8 cellular contexts compared by ENCODE assay signal in the genomic region with DNA sequence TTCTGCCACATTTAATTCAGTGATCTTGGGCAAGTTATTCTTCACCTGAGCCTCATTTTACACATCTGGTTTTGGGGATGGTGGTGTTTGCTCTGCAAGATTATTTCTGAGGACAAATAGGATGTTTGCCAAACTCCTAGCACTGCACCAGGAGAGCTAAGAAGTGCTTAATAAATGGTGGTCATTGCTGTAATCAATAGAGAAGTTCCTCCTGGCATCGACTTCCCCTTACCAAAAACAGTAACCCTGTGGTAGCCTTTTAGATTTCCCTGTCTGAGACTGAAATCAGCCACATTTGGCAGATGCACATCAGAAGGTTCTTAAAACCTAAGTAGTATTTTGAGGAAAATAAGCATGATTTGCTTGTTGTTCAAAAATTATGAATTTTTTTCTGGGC. TPM values are rescaled to one million over a fixed set of nuclear protein-coding genes. Genes with fewer than 3 reads are reported as not detected.
DNase-seq lines count a peak whose midpoint lies in the region; ATAC-seq and TF ChIP-seq lines count a peak whose summit lies in the region.

No MANE protein-coding gene starts in this region.

- H3K36me3 ChIP-seq in left ventricle myocardium inferior = no peaks in the 10 kb centered on the region
- no peaks in the 10 kb centered on the region for H3K36me3 ChIP-seq in lower lobe of right lung
- H3K36me3 ChIP-seq in aorta (ENCODE audit: control insufficient read depth in 1 of 2, insufficient read depth in 2 of 2, low read length in 1 of 2) = no peaks in the 10 kb centered on the region

- peaks cover 81% of the 10 kb centered on the region for H3K4me1 ChIP-seq in left ventricle myocardium inferior
- H3K4me1 ChIP-seq in lower lobe of right lung = peaks cover 66% of the 10 kb centered on the region
- H3K4me1 ChIP-seq in aorta (ENCODE audit: control insufficient read depth in 1 of 2, insufficient read depth in 2 of 2, low read length in 2 of 2) = no peaks in the 10 kb centered on the region

- H3K4me3 ChIP-seq in left ventricle myocardium inferior (peak overlapping the region; percentile 97), lower lobe of right lung (peak overlapping the region; percentile 97), aorta (ENCODE audit: low read length in 2 of 2) (peak overlapping the region; percentile 79 to 89)

- peak overlapping the region; percentile 96 for H3K27ac ChIP-seq in left ventricle myocardium inferior (replicated peaks)
- H3K27ac ChIP-seq in lower lobe of right lung = peak overlapping the region; percentile 97
- no peak overlapping the region for H3K27ac ChIP-seq in aorta (ENCODE audit: low read depth in 1 of 2, low read length in 2 of 2)

- peak overlapping the region; percentile 94 to 99 for H3K27ac Mint-ChIP-seq in activated naive CD4-positive, alpha-beta T cell treated with anti-CD3 and anti-CD28 coated beads, Interleukin-2, amount 50 U/mL, for 72 hours

- DNase-seq in left ventricle myocardium inferior (no peak), left cardiac atrium (no peak), lower lobe of right lung (no peak), aorta (no peak), NCI-H524 treated with DMSO at 0.1 percent for 48 hours (lab: John Stamatoyannopoulos, UW) (no peak)
- no peak for DNase-seq in activated naive CD4-positive, alpha-beta T cell treated with anti-CD3 and anti-CD28 coated beads, Interleukin-2, amount 50 U/mL, for 72 hours (ENCODE audit: low spot score in 2 of 2)

- H3K9me3 Mint-ChIP-seq in activated naive CD4-positive, alpha-beta T cell treated with anti-CD3 and anti-CD28 coated beads, Interleukin-2, amount 50 U/mL, for 72 hours = peaks cover 0 to 4% of the 10 kb centered on the region in 2 donors

- no peaks in the 10 kb centered on the region for H3K27me3 ChIP-seq in left ventricle myocardium inferior (ENCODE audit: low read depth)
- no peaks in the 10 kb centered on the region for H3K27me3 ChIP-seq in lower lobe of right lung (ENCODE audit: low read depth)
- H3K27me3 ChIP-seq in aorta (ENCODE audit: control insufficient read depth in 1 of 2, insufficient read depth in 2 of 2, low read length in 1 of 2) = no peaks in the 10 kb centered on the region

- peaks cover 12 to 46% of the 10 kb centered on the region in 2 donors for H3K36me3 Mint-ChIP-seq in activated naive CD4-positive, alpha-beta T cell treated with anti-CD3 and anti-CD28 coated beads, Interleukin-2, amount 50 U/mL, for 72 hours

- intact Hi-C loops in left ventricle myocardium inferior (cut with micrococcal nuclease) (loop anchor here (10.0 kb wide), 1 partner anchor 207 kb away; no protein-coding TSS in a partner anchor), left cardiac atrium (cut with DNase I) (loop anchor here in 1 of 2 donors (10.0 kb wide), 2 partner anchors 217 to 283 kb away; no protein-coding TSS in a partner anchor), lower lobe of right lung (cut with DNase I) (no loop called here), aorta (cut with DNase I) (loop anchor here (5.0 to 10.0 kb wide), 3 partner anchors 186 to 283 kb away; no protein-coding TSS in a partner anchor)

- TF ChIP-seq CTCF in left ventricle myocardium inferior (IDR thresholded peaks at IDR 0.05; ENCODE audit: borderline replicate concordance) (no peak), lower lobe of right lung (IDR thresholded peaks at IDR 0.05) (no peak)

- no peak for ATAC-seq in left cardiac atrium
- ATAC-seq in activated naive CD4-positive, alpha-beta T cell treated with anti-CD3 and anti-CD28 coated beads, Interleukin-2, amount 50 U/mL, for 72 hours = no peak
- no peak for ATAC-seq in lower lobe of right lung
- no peak for ATAC-seq in aorta (ENCODE audit: low FRiP score)
- ATAC-seq in GM19023 (IDR thresholded peaks at IDR 0.05; ENCODE audit: unreplicated experiment) = no peak
- ATAC-seq in HG03521 (IDR thresholded peaks at IDR 0.05; ENCODE audit: unreplicated experiment) = no peak

- H3K9me3 ChIP-seq in left ventricle myocardium inferior (replicated peaks) (no peaks in the 10 kb centered on the region), lower lobe of right lung (no peaks in the 10 kb centered on the region), aorta (ENCODE audit: control insufficient read depth, low read length) (no peaks in the 10 kb centered on the region)

- WGBS in aorta, 2 donors = 46 to 68% methylated on average over 1 of the region's 1 CpG

RNA-seq across cellular contexts. Expression of a gene that starts 2.3 kb away (rescaled TPM):
- total RNA-seq in left ventricle myocardium inferior = 16.8 TPM
- 10 to 100 TPM; 13.4 to 13.8 TPM for total RNA-seq in left cardiac atrium
- 10 to 100 TPM; 34.9 to 43.6 TPM for total RNA-seq in activated naive CD4-positive, alpha-beta T cell treated with anti-CD3 and anti-CD28 coated beads, Interleukin-2, amount 50 U/mL, for 72 hours
- 38.0 TPM for total RNA-seq in lower lobe of right lung
- total RNA-seq in aorta = 10 to 100 TPM; 16.4 to 26.0 TPM
- polyA plus RNA-seq in aorta = 10 to 100 TPM; 17.0 to 29.1 TPM

Comparison
In these comparisons a context has a peak if more than half of its experiments do, and no peak if none do; other contexts are left out.
1. H3K27ac ChIP-seq: peak in left ventricle myocardium inferior (single experiment) and lower lobe of right lung (single experiment); none in aorta (0 of 2).
2. Peak in every context shown above with its lines, with median percentiles within 50 percentile points of each other: H3K4me3 ChIP-seq.